Comparison of ENCODE assay signal across 1 cellular context in genomic region chr3:46076606-46077005, GRCh38.
TF ChIP-seq lines count a peak whose summit lies in the region.

No MANE protein-coding gene starts in this region.

TF ChIP-seq in GM23338, 12 proteins besides CTCF, POLR2A, EP300 and RAD21 (continued from another document):
- no peak for TF ChIP-seq ZNF462 (CRISPR knock-in tag; IDR thresholded peaks at IDR 0.05)
- TF ChIP-seq JUNB (IDR thresholded peaks at IDR 0.05; ENCODE audit: unreplicated experiment) = no peak
